In the genomic region with DNA sequence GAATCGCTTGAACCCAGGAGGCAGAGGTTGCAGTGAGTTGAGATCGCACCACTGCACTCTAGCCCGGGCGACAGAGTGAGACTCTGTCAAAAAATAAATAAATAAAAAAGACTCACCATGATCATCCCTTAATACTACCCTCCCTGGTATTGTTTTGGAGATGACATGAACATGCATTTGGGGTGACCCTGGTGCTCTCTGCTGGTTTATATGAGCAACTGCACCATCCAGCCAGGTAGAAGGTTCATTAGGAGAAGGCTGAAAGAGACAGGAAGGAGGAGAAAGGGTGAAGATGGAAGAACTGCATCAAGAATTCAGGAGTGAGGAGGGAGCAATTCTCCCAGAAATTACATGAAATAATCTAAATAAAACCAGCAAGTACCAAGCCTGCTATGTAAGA, we compare ENCODE assay signal across 8 cellular contexts. TPM values are rescaled to one million over a fixed set of nuclear protein-coding genes. Genes with fewer than 3 reads are reported as not detected.
DNase-seq lines count a peak whose midpoint lies in the region; ATAC-seq and TF ChIP-seq lines count a peak whose summit lies in the region.

No MANE protein-coding gene starts in this region.

- no peaks in the 10 kb centered on the region for H3K9me3 Mint-ChIP-seq in memory B cell
- no peaks in the 10 kb centered on the region for H3K9me3 Mint-ChIP-seq in activated naive CD8-positive, alpha-beta T cell treated with anti-CD3 and anti-CD28 coated beads for 36 hours

- no peak overlapping the region for H3K27ac Mint-ChIP-seq in memory B cell
- H3K27ac Mint-ChIP-seq in activated naive CD8-positive, alpha-beta T cell treated with anti-CD3 and anti-CD28 coated beads for 36 hours = no peak overlapping the region

- intact Hi-C loops in dorsolateral prefrontal cortex (cut with DNase I) = loop anchor here in 1 of 2 donors (10.0 kb wide), 1 partner anchor 106 kb away; no protein-coding TSS in a partner anchor

- no peak overlapping the region for H3K4me3 Mint-ChIP-seq in memory B cell
- no peak overlapping the region for H3K4me3 Mint-ChIP-seq in activated naive CD8-positive, alpha-beta T cell treated with anti-CD3 and anti-CD28 coated beads for 36 hours

- peaks cover 12% of the 10 kb centered on the region for H3K27me3 Mint-ChIP-seq in memory B cell
- peaks cover 2% of the 10 kb centered on the region for H3K27me3 Mint-ChIP-seq in activated naive CD8-positive, alpha-beta T cell treated with anti-CD3 and anti-CD28 coated beads for 36 hours

- no peak overlapping the region for H3K27ac ChIP-seq in dorsolateral prefrontal cortex

- H3K4me3 ChIP-seq in dorsolateral prefrontal cortex = no peak overlapping the region

- peak; percentile 42 for ATAC-seq in memory B cell (ENCODE audit: low read depth)

- peak in 52 of 56 donors; percentile 10 to 65 (median 48) for TF ChIP-seq CTCF in dorsolateral prefrontal cortex (IDR thresholded peaks at IDR 0.05 in 54 of 56, conservative IDR thresholded peaks at IDR 0.05 in 2 of 56; ENCODE audit: low read depth in 1 of 56, partially characterized antibody in 56 of 56)

- H3K4me1 Mint-ChIP-seq in memory B cell = no peaks in the 10 kb centered on the region
- H3K4me1 Mint-ChIP-seq in activated naive CD8-positive, alpha-beta T cell treated with anti-CD3 and anti-CD28 coated beads for 36 hours = no peaks in the 10 kb centered on the region

- H3K36me3 Mint-ChIP-seq in memory B cell = no peaks in the 10 kb centered on the region
- no peaks in the 10 kb centered on the region for H3K36me3 Mint-ChIP-seq in activated naive CD8-positive, alpha-beta T cell treated with anti-CD3 and anti-CD28 coated beads for 36 hours

- DNase-seq in NCI-H2227 (lab: John Stamatoyannopoulos, UW; ENCODE audit: unreplicated experiment) = peak; percentile 18
- no peak for DNase-seq in NCI-H2227 treated with DMSO at 0.1 percent for 48 hours (lab: John Stamatoyannopoulos, UW)
- DNase-seq in HT-29 (ENCODE audit: low spot score) = peak; percentile 57
- peak; percentile 67 for DNase-seq in RKO (ENCODE audit: low spot score)
- DNase-seq in dorsolateral prefrontal cortex = peak in 1 of 10 donors; percentile 15
- DNase-seq in memory B cell (ENCODE audit: low spot score in 2 of 2) = no peak
- DNase-seq in amniotic stem cell (lab: John Stamatoyannopoulos, UW) = no peak
- DNase-seq in activated naive CD8-positive, alpha-beta T cell treated with anti-CD3 and anti-CD28 coated beads for 36 hours = no peak

- peaks cover 0 to 3% (median 0%) of the 10 kb centered on the region in 45 donors for H3K27me3 ChIP-seq in dorsolateral prefrontal cortex

RNA-seq across cellular contexts. Expression of a gene that starts 37.8 kb away (rescaled TPM):
- 3.9 and 6.8 TPM in 2 replicates for total RNA-seq in HT-29 (2014; rRNA removed; shearing (Covaris generic))
- 1 to 10 TPM in 2 of 120 experiments, under 1 TPM in 40, not detected in 78; 0.07 to 1.3 (median 0.21) TPM for total RNA-seq in dorsolateral prefrontal cortex
- total RNA-seq in activated naive CD8-positive, alpha-beta T cell treated with anti-CD3 and anti-CD28 coated beads for 36 hours = not detected

Comparison
In these comparisons a context has a peak if more than half of its experiments do, and no peak if none do; other contexts are left out.
1. DNase-seq: peak in NCI-H2227 (single experiment), HT-29 (single experiment) and RKO (single experiment); none in NCI-H2227 treated with DMSO at 0.1 percent for 48 hours (single experiment), memory B cell (0 of 2), amniotic stem cell (single experiment) and activated naive CD8-positive, alpha-beta T cell treated with anti-CD3 and anti-CD28 coated beads for 36 hours (single experiment).